In genomic region chr6:30922447-30922852, GRCh38 we compare ENCODE assay signal across 28 cellular contexts. TPM values are rescaled to one million over a fixed set of nuclear protein-coding genes. Genes with fewer than 3 reads are reported as not detected.
DNase-seq lines count a peak whose midpoint lies in the region; ATAC-seq and TF ChIP-seq lines count a peak whose summit lies in the region.
"Had no signal": no experiment of that assay in that cellular context is flagged by ENCODE, and none has a peak within 500 bp of the region (broad histone marks: within the 10 kb centered on the region; RNA-seq: fewer than 3 reads in every experiment).

No MANE protein-coding gene starts in this region.

- H3K36me3 Mint-ChIP-seq in MCF 10A (ENCODE audit: insufficient read depth, unreplicated experiment) (peaks cover 56% of the 10 kb centered on the region), activated B cell treated with CpG ODN at 0.5 μM for 24 hours (ENCODE audit: low read depth) (peaks cover 86% of the 10 kb centered on the region)
- peaks cover 40% of the 10 kb centered on the region for H3K36me3 Mint-ChIP-seq in activated CD8-positive, alpha-beta T cell treated with anti-CD3 and anti-CD28 coated beads for 36 hours (ENCODE audit: low read depth)

- H3K4me3 Mint-ChIP-seq in MCF 10A (ENCODE audit: unreplicated experiment) (peak overlapping the region; percentile 35), activated B cell treated with CpG ODN at 0.5 μM for 24 hours (no peak overlapping the region)
- H3K4me3 Mint-ChIP-seq in activated CD8-positive, alpha-beta T cell treated with anti-CD3 and anti-CD28 coated beads for 36 hours = no peak overlapping the region
- H3K4me3 Mint-ChIP-seq: activated T-cell treated with anti-CD3 and anti-CD28 coated beads, Interleukin-2, amount 50 U/mL, for 24 hours; memory B cell had no signal

- no peak for TF ChIP-seq POLR2A in breast epithelium (IDR thresholded peaks at IDR 0.05)

- H3K4me1 ChIP-seq in breast epithelium (no peaks in the 10 kb centered on the region), colonic mucosa (no peaks in the 10 kb centered on the region)
- H3K4me1 ChIP-seq: BLaER1 had no signal

- H3K27me3 Mint-ChIP-seq in MCF 10A (ENCODE audit: insufficient read depth, unreplicated experiment) = no peaks in the 10 kb centered on the region
- no peaks in the 10 kb centered on the region for H3K27me3 Mint-ChIP-seq in activated B cell treated with CpG ODN at 0.5 μM for 24 hours
- no peaks in the 10 kb centered on the region for H3K27me3 Mint-ChIP-seq in activated CD8-positive, alpha-beta T cell treated with anti-CD3 and anti-CD28 coated beads for 36 hours
- H3K27me3 Mint-ChIP-seq: activated T-cell treated with anti-CD3 and anti-CD28 coated beads, Interleukin-2, amount 50 U/mL, for 24 hours; memory B cell had no signal

- H3K4me3 ChIP-seq in breast epithelium (no peak overlapping the region), colonic mucosa (no peak overlapping the region)
- H3K4me3 ChIP-seq: BLaER1, cardiac muscle cell had no signal

- TF ChIP-seq CTCF in MCF 10A (IDR thresholded peaks at IDR 0.05; ENCODE audit: unreplicated experiment) = no peak
- TF ChIP-seq CTCF in breast epithelium (IDR thresholded peaks at IDR 0.05) = no peak
- no peak for TF ChIP-seq CTCF in activated B cell treated with CpG ODN at 0.5 μM for 24 hours (IDR thresholded peaks at IDR 0.05)
- TF ChIP-seq CTCF in colonic mucosa (IDR thresholded peaks at IDR 0.05) = no peak
- TF ChIP-seq CTCF in activated CD8-positive, alpha-beta T cell treated with anti-CD3 and anti-CD28 coated beads for 36 hours (IDR thresholded peaks at IDR 0.05) = no peak

- H3K36me3 ChIP-seq in breast epithelium (peaks cover 6% of the 10 kb centered on the region), colonic mucosa (peaks cover 5% of the 10 kb centered on the region)

- intact Hi-C loops in MCF 10A (cut with micrococcal nuclease) = no loop called here
- intact Hi-C loops in breast epithelium (cut with DNase I; ENCODE audit: low total_unique reads) = no loop called here
- intact Hi-C loops in activated B cell treated with CpG ODN at 0.5 μM for 24 hours (cut with micrococcal nuclease) = no loop called here
- intact Hi-C loops in colonic mucosa (cut with DNase I) = no loop called here
- intact Hi-C loops in activated CD8-positive, alpha-beta T cell treated with anti-CD3 and anti-CD28 coated beads for 36 hours (cut with micrococcal nuclease) = no loop called here

- H3K4me1 Mint-ChIP-seq in MCF 10A (ENCODE audit: insufficient read depth, unreplicated experiment) = peaks cover 28% of the 10 kb centered on the region
- peaks cover 6% of the 10 kb centered on the region for H3K4me1 Mint-ChIP-seq in activated B cell treated with CpG ODN at 0.5 μM for 24 hours
- H3K4me1 Mint-ChIP-seq in activated CD8-positive, alpha-beta T cell treated with anti-CD3 and anti-CD28 coated beads for 36 hours (ENCODE audit: low read depth) = no peaks in the 10 kb centered on the region

- H3K27ac ChIP-seq in breast epithelium (no peak overlapping the region), colonic mucosa (no peak overlapping the region)
- H3K27ac ChIP-seq: BLaER1, cardiac muscle cell, HL-60 had no signal

- H3K9me3 Mint-ChIP-seq in MCF 10A (ENCODE audit: unreplicated experiment) = no peaks in the 10 kb centered on the region
- H3K9me3 Mint-ChIP-seq in activated B cell treated with CpG ODN at 0.5 μM for 24 hours = no peaks in the 10 kb centered on the region
- H3K9me3 Mint-ChIP-seq in activated CD8-positive, alpha-beta T cell treated with anti-CD3 and anti-CD28 coated beads for 36 hours = no peaks in the 10 kb centered on the region
- H3K9me3 Mint-ChIP-seq: activated T-cell treated with anti-CD3 and anti-CD28 coated beads, Interleukin-2, amount 50 U/mL, for 24 hours; memory B cell had no signal

- no TSS peak for BruUV-seq in MCF 10A (replicated peaks; lab: Mats Ljungman, UMichigan)

- ATAC-seq in activated B cell treated with CpG ODN at 0.5 μM for 24 hours (ENCODE audit: low read depth) = no peak
- ATAC-seq in activated CD8-positive, alpha-beta T cell treated with anti-CD3 and anti-CD28 coated beads for 36 hours = no peak
- ATAC-seq: activated CD4-positive, CD25-positive, alpha-beta regulatory T cell treated with anti-CD3 and anti-CD28 coated beads, Interleukin-2, amount 50 U/mL, for 24 hours; HepG2 had no signal

- POLR2A ChIA-PET in MCF 10A (lab: Yijun Ruan, JAX) = interaction anchor here (0.8 to 1.3 kb wide), 2 partner anchors 135 to 148 kb away, joined by 3 read pairs; no protein-coding TSS in a partner anchor
- POLR2A ChIA-PET in activated B cell treated with CpG ODN at 0.5 μM for 24 hours (lab: Charles Lee) = no interaction called here
- POLR2A ChIA-PET in activated CD8-positive, alpha-beta T cell treated with anti-CD3 and anti-CD28 coated beads for 36 hours (lab: Charles Lee) = interaction anchor here (0.9 kb wide), 1 partner anchor 179 kb away, joined by 3 read pairs; no protein-coding TSS in a partner anchor

- DNase-seq in MCF 10A (ENCODE audit: unreplicated experiment) = peak; percentile 41
- no peak for DNase-seq in breast epithelium (ENCODE audit: low spot score in 2 of 2)
- DNase-seq in activated B cell treated with CpG ODN at 0.5 μM for 24 hours = no peak
- DNase-seq in iPS-NIHi7 (ENCODE audit: extremely low spot score) = peak; percentile 30
- DNase-seq in SIG-M5 (lab: John Stamatoyannopoulos, UW) = no peak
- DNase-seq in stimulated activated CD4-positive, alpha-beta T cell treated with anti-CD3 and anti-CD28 coated beads, Interleukin-2, amount 100 ng/mL, for 48 hours = no peak
- no peak for DNase-seq in colonic mucosa
- DNase-seq in activated CD8-positive, alpha-beta T cell treated with anti-CD3 and anti-CD28 coated beads for 36 hours = no peak
- DNase-seq: activated T-cell treated with anti-CD3 and anti-CD28 coated beads, Interleukin-2, amount 50 U/mL, for 24 hours; amygdala; cortex of kidney; GF-D8; NCI-H1048; NCI-H187 treated with DMSO at 0.1 percent for 48 hours; NCI-H69; SHP77 treated with DMSO at 0.1 percent for 48 hours; small intestine; stimulated activated CD4-positive, alpha-beta T cell treated with anti-CD3 and anti-CD28 coated beads, Interleukin-1b, Interleukin-23, amount 100 ng/mL, for 48 hours had no signal

- H3K9me3 ChIP-seq in breast epithelium = no peaks in the 10 kb centered on the region
- no peaks in the 10 kb centered on the region for H3K9me3 ChIP-seq in colonic mucosa
- H3K9me3 ChIP-seq: BLaER1 had no signal

- CTCF ChIA-PET in MCF 10A (lab: Yijun Ruan, JAX) = interaction anchor here (0.7 to 21.4 kb wide), 4 partner anchors 13 to 155 kb away, joined by 3 to 749 read pairs (median 3); no protein-coding TSS in a partner anchor
- CTCF ChIA-PET in activated B cell treated with CpG ODN at 0.5 μM for 24 hours (lab: Charles Lee) = no interaction called here
- CTCF ChIA-PET in activated CD8-positive, alpha-beta T cell treated with anti-CD3 and anti-CD28 coated beads for 36 hours (lab: Charles Lee) = interaction anchor here (0.9 kb wide), 1 partner anchor 158 kb away, joined by 3 read pairs; no protein-coding TSS in a partner anchor

- H3K27ac Mint-ChIP-seq in MCF 10A (ENCODE audit: low read depth, unreplicated experiment) = peak overlapping the region; percentile 46
- H3K27ac Mint-ChIP-seq in activated B cell treated with CpG ODN at 0.5 μM for 24 hours = peak overlapping the region; percentile 41
- H3K27ac Mint-ChIP-seq in activated CD8-positive, alpha-beta T cell treated with anti-CD3 and anti-CD28 coated beads for 36 hours = no peak overlapping the region
- H3K27ac Mint-ChIP-seq: activated T-cell treated with anti-CD3 and anti-CD28 coated beads, Interleukin-2, amount 50 U/mL, for 24 hours; memory B cell had no signal

- H3K9ac ChIP-seq in colonic mucosa (ENCODE audit: low read depth in 2 of 2, low read length in 2 of 2) = no peak overlapping the region
- H3K9ac ChIP-seq: BLaER1 had no signal

- H3K27me3 ChIP-seq in breast epithelium (no peaks in the 10 kb centered on the region), colonic mucosa (no peaks in the 10 kb centered on the region)
- H3K27me3 ChIP-seq: BLaER1, cardiac muscle cell had no signal

RNA-seq across cellular contexts. Expression of gene VARS2, which starts 8.4 kb away (rescaled TPM):
- total RNA-seq in MCF 10A (2022) (38.8 and 52.7 TPM in 2 replicates), breast epithelium (10 to 100 TPM; 15.7 to 19.2 (median 16.8) TPM), activated B cell treated with CpG ODN at 0.5 μM for 24 hours (39.4 and 47.8 TPM in 2 replicates), colonic mucosa (10 to 100 TPM; 27.5 to 55.6 TPM)
- 10 to 100 TPM; 83.0 to 84.0 TPM for total RNA-seq in activated CD8-positive, alpha-beta T cell treated with anti-CD3 and anti-CD28 coated beads for 36 hours

RNA-seq across cellular contexts. Expression of gene SFTA2, which starts 9.5 kb away (rescaled TPM):
- total RNA-seq in MCF 10A (2022) (not detected in 2 replicates), breast epithelium (not detected), activated B cell treated with CpG ODN at 0.5 μM for 24 hours (not detected in 2 replicates), colonic mucosa (1 to 10 TPM in 1 of 2 donors, not detected in 1; 1.3 TPM)
- total RNA-seq in activated CD8-positive, alpha-beta T cell treated with anti-CD3 and anti-CD28 coated beads for 36 hours = not detected
- total RNA-seq: cardiac muscle cell, fibroblast of lung, HepG2, LHCN-M2, omental fat pad had no signal

RNA-seq across cellular contexts. Expression of gene GTF2H4, which starts 14.4 kb away (rescaled TPM):
- total RNA-seq in MCF 10A (2022) (30.6 and 33.9 TPM in 2 replicates), breast epithelium (10 to 100 TPM; 10.4 to 13.4 (median 11.1) TPM), activated B cell treated with CpG ODN at 0.5 μM for 24 hours (37.8 and 42.3 TPM in 2 replicates), colonic mucosa (10 to 100 TPM; 15.8 to 25.7 TPM)
- total RNA-seq in activated CD8-positive, alpha-beta T cell treated with anti-CD3 and anti-CD28 coated beads for 36 hours = 10 to 100 TPM; 37.1 to 41.9 TPM

RNA-seq across cellular contexts. Expression of gene MUCL3, which starts 18.3 kb away (rescaled TPM):
- total RNA-seq in MCF 10A (2022) (not detected in 2 replicates), breast epithelium (not detected), activated B cell treated with CpG ODN at 0.5 μM for 24 hours (not detected in 2 replicates), colonic mucosa (under 1 TPM in 1 of 2 donors, not detected in 1; 0.30 TPM)
- not detected for total RNA-seq in activated CD8-positive, alpha-beta T cell treated with anti-CD3 and anti-CD28 coated beads for 36 hours
- total RNA-seq: cardiac muscle cell, fibroblast of lung, HepG2, LHCN-M2, ureter had no signal

RNA-seq across cellular contexts. Expression of gene DDR1, which starts 38.1 kb away (rescaled TPM):
- total RNA-seq in MCF 10A (2022) = 59.7 and 66.0 TPM in 2 replicates
- 100 to 1,000 TPM in 1 of 3 donors, 10 to 100 TPM in 2; 18.1 to 149 (median 72.1) TPM for total RNA-seq in breast epithelium
- total RNA-seq in activated B cell treated with CpG ODN at 0.5 μM for 24 hours = 16.8 and 18.7 TPM in 2 replicates
- total RNA-seq in colonic mucosa = 100 to 1,000 TPM; 261 to 267 TPM
- total RNA-seq in activated CD8-positive, alpha-beta T cell treated with anti-CD3 and anti-CD28 coated beads for 36 hours = 10 to 100 TPM; 14.4 to 14.5 TPM

Comparison
In these comparisons a context has a peak if more than half of its experiments do, and no peak if none do; other contexts are left out.
1. DNase-seq: peak in MCF 10A (single experiment) and iPS-NIHi7 (single experiment); none in breast epithelium (0 of 2), activated B cell treated with CpG ODN at 0.5 μM for 24 hours (single experiment), SIG-M5 (single experiment), stimulated activated CD4-positive, alpha-beta T cell treated with anti-CD3 and anti-CD28 coated beads, Interleukin-2, amount 100 ng/mL, for 48 hours (0 of 2), colonic mucosa (single experiment) and activated CD8-positive, alpha-beta T cell treated with anti-CD3 and anti-CD28 coated beads for 36 hours (single experiment).